ENCODE assay signal across 8 cellular contexts in the genomic region with DNA sequence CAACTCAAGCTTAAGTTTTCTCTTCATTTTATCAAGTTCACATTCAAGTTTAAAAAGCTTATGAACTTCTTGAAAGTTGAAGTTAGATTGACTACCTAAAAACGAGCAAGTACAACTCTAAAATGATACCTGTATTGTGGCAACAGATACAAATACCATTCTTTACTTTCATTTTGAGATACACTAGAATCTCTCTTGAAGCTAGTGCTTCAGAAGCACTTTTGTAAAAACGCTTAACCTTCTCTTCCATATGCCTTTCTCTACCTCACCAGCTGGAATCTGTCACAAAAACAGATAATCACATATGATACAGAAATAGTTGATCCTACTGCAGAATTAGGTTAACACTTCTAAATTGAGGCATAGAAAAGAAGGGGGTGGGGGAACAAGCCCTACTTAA. TPM values are rescaled to one million over a fixed set of nuclear protein-coding genes. Genes with fewer than 3 reads are reported as not detected.
A peak's percentile ranks its signal among the peaks of the same experiment; 100 is the strongest.
DNase-seq lines count a peak whose midpoint lies in the region; ATAC-seq and TF ChIP-seq lines count a peak whose summit lies in the region.

No MANE protein-coding gene starts in this region.

- no peak for TF ChIP-seq CTCF in body of pancreas (IDR thresholded peaks at IDR 0.05)

- H3K4me1 ChIP-seq in body of pancreas, result peaks cover 43% of the 10 kb centered on the region
- H3K4me1 ChIP-seq in mucosa of stomach (ENCODE audit: control insufficient read depth, insufficient read depth, low read length), result peaks cover 9% of the 10 kb centered on the region

- WGBS in body of pancreas, 2 donors, result 1 to 2% methylated on average over 2 of the region's 2 CpGs

- H3K4me3 ChIP-seq in body of pancreas (peak overlapping the region; percentile 83 to 94), mucosa of stomach (ENCODE audit: low read length) (peak overlapping the region; percentile 86)

- no peak for TF ChIP-seq POLR2A in body of pancreas (IDR thresholded peaks at IDR 0.05)

- H3K9ac ChIP-seq in mucosa of stomach (ENCODE audit: low read length), result peak overlapping the region; percentile 95

- H3K27me3 ChIP-seq in body of pancreas (no peaks in the 10 kb centered on the region), mucosa of stomach (ENCODE audit: control insufficient read depth, insufficient read depth, low read length) (no peaks in the 10 kb centered on the region)

- DNase-seq in A172 (ENCODE audit: low spot score), result peak; percentile 7
- DNase-seq in body of pancreas, result no peak
- no peak for DNase-seq in cerebellar cortex (ENCODE audit: low spot score)
- no peak for DNase-seq in NCI-H1092 treated with DMSO at 0.1 percent for 48 hours (lab: John Stamatoyannopoulos, UW)
- no peak for DNase-seq in NCI-H187 treated with DMSO at 0.1 percent for 48 hours (lab: John Stamatoyannopoulos, UW)

- intact Hi-C loops in body of pancreas (cut with DNase I), result no loop called here

- H3K27ac ChIP-seq in body of pancreas, result peak overlapping the region; percentile 95 to 99 (median 98)

- no peaks in the 10 kb centered on the region for H3K9me3 ChIP-seq in body of pancreas
- no peaks in the 10 kb centered on the region for H3K9me3 ChIP-seq in mucosa of stomach (ENCODE audit: control insufficient read depth, low read length)

- H3K36me3 ChIP-seq in body of pancreas (replicated peaks in 1 of 2; ENCODE audit: insufficient read depth in 1 of 2, low read depth in 2 of 2), result no peaks in the 10 kb centered on the region
- H3K36me3 ChIP-seq in mucosa of stomach (ENCODE audit: control insufficient read depth, insufficient read depth, low read length), result no peaks in the 10 kb centered on the region

- peak; percentile 10 for ATAC-seq in GM18907 (IDR thresholded peaks at IDR 0.05; ENCODE audit: unreplicated experiment)
- ATAC-seq in HG03342 (IDR thresholded peaks at IDR 0.05; ENCODE audit: unreplicated experiment), result peak; percentile 23
- ATAC-seq in body of pancreas, result no peak

RNA-seq across cellular contexts. Expression of gene ATOSA, which starts 1.6 kb away (rescaled TPM):
- 8.0 and 9.0 TPM in 2 replicates for total RNA-seq in A172 (2014; rRNA removed; shearing (Covaris generic))
- 10 to 100 TPM; 37.2 to 63.6 TPM for total RNA-seq in body of pancreas
